19 cellular contexts compared by ENCODE assay signal in genomic region chr22:24393012-24393559, GRCh38.
"Had no signal": no experiment of that assay in that cellular context is flagged by ENCODE, and none has a peak within 500 bp of the region (broad histone marks: within the 10 kb centered on the region; RNA-seq: fewer than 3 reads in every experiment).

No MANE protein-coding gene starts in this region.

- H3K9me3 Mint-ChIP-seq: activated naive CD4-positive, alpha-beta T cell treated with anti-CD3 and anti-CD28 coated beads, Interleukin-2, amount 50 U/mL, for 72 hours; stimulated activated naive CD8-positive, alpha-beta T cell treated with anti-CD3 and anti-CD28 coated beads, Interleukin-15, amount 100 ng/mL, for 72 hours; T-helper 1 cell treated with Interleukin-12 subunit alpha and Interleukin-12 subunit beta and Interleukin-4 antibody, amounts not matched to agents 30 μg/mL and 1 μg/mL, for 36 hours had no signal

- H3K27me3 Mint-ChIP-seq: progenitor cell of endocrine pancreas; stimulated activated naive CD8-positive, alpha-beta T cell treated with anti-CD3 and anti-CD28 coated beads, Interleukin-15, amount 100 ng/mL, for 72 hours had no signal

- H3K27ac ChIP-seq: brain microvascular endothelial cell, right atrium auricular region, testis, uterus had no signal

- DNase-seq: activated CD4-positive, alpha-beta T cell treated with anti-CD3 and anti-CD28 coated beads for 48 hours; activated CD8-positive, alpha-beta memory T cell treated with anti-CD3 and anti-CD28 coated beads, Interleukin-2, amount 50 U/mL, for 4 hours; activated CD8-positive, alpha-beta T cell treated with anti-CD3 and anti-CD28 coated beads, Interleukin-2, amount 10 ng/mL, durations not matched to agents 7 days and 5 days; activated gamma-delta T cell; activated T-cell treated with anti-CD3 and anti-CD28 coated beads, Interleukin-2, amount 50 U/mL, for 48 hours; anterior cingulate cortex; brain microvascular endothelial cell; cortex of kidney; effector CD8-positive, alpha-beta T cell; gastrocnemius medialis; mesendoderm; stimulated activated naive CD8-positive, alpha-beta T cell treated with anti-CD3 and anti-CD28 coated beads, Interleukin-15, amount 100 ng/mL, for 72 hours; testis; uterus had no signal

- ATAC-seq: activated CD8-positive, alpha-beta T cell treated with anti-CD3 and anti-CD28 coated beads, Interleukin-2, amount 10 ng/mL, durations not matched to agents 7 days and 5 days; activated naive CD4-positive, alpha-beta T cell treated with anti-CD3 and anti-CD28 coated beads, Interleukin-2, amount 50 U/mL, for 72 hours; gastrocnemius medialis; stimulated activated naive CD8-positive, alpha-beta T cell treated with anti-CD3 and anti-CD28 coated beads, Interleukin-15, amount 100 ng/mL, for 72 hours had no signal

- H3K27ac Mint-ChIP-seq: activated CD8-positive, alpha-beta T cell treated with anti-CD3 and anti-CD28 coated beads, Interleukin-2, amount 10 ng/mL, durations not matched to agents 7 days and 5 days; progenitor cell of endocrine pancreas; T-helper 1 cell treated with Interleukin-12 subunit alpha and Interleukin-12 subunit beta and Interleukin-4 antibody, amounts not matched to agents 30 μg/mL and 1 μg/mL, for 36 hours had no signal

- FAIRE-seq: islet of Langerhans had no signal

- H3K36me3 ChIP-seq: uterus had no signal

- H3K9me3 ChIP-seq: gastrocnemius medialis, right atrium auricular region, testis, uterus had no signal

- H3K4me3 Mint-ChIP-seq: activated CD8-positive, alpha-beta T cell treated with anti-CD3 and anti-CD28 coated beads, Interleukin-2, amount 10 ng/mL, durations not matched to agents 7 days and 5 days; stimulated activated naive CD8-positive, alpha-beta T cell treated with anti-CD3 and anti-CD28 coated beads, Interleukin-15, amount 100 ng/mL, for 72 hours; T-helper 1 cell treated with Interleukin-12 subunit alpha and Interleukin-12 subunit beta and Interleukin-4 antibody, amounts not matched to agents 30 μg/mL and 1 μg/mL, for 36 hours had no signal

- H3K4me3 ChIP-seq: gastrocnemius medialis, right atrium auricular region, testis, uterus had no signal

- H3K27me3 ChIP-seq: brain microvascular endothelial cell, gastrocnemius medialis, right atrium auricular region, testis, uterus had no signal
